Comparison of ENCODE assay signal across 8 cellular contexts in genomic region chr1:77779529-77780281, GRCh38. TPM values are rescaled to one million over a fixed set of nuclear protein-coding genes. Genes with fewer than 3 reads are reported as not detected.
DNase-seq lines count a peak whose midpoint lies in the region; ATAC-seq and TF ChIP-seq lines count a peak whose summit lies in the region.

Gene MIGA1 (plus strand): TSS chr1:77779649. CDS start chr1:77783253, 3,604 bp downstream.

- TF ChIP-seq EP300 in ovary (IDR thresholded peaks at IDR 0.05) = no peak

- no peaks in the 10 kb centered on the region for H3K27me3 Mint-ChIP-seq in activated naive CD8-positive, alpha-beta T cell treated with anti-CD3 and anti-CD28 coated beads for 36 hours

- peak; percentile 96 for ATAC-seq in HG02678 (IDR thresholded peaks at IDR 0.05; ENCODE audit: unreplicated experiment)
- peak; percentile 99 for ATAC-seq in Right ventricle myocardium inferior

- peak; percentile 86 for DNase-seq in GM12864 (ENCODE audit: low read depth)
- peak; percentile 97 for DNase-seq in NCI-H1105 treated with DMSO at 0.1 percent for 48 hours (lab: John Stamatoyannopoulos, UW)
- peak; percentile 88 for DNase-seq in SKM-1 treated with dmso at 0.1 percent for 144 hours (lab: John Stamatoyannopoulos, UW; ENCODE audit: unreplicated experiment)
- DNase-seq in activated naive CD8-positive, alpha-beta T cell treated with anti-CD3 and anti-CD28 coated beads for 36 hours = peak; percentile 82
- peak; percentile 90 for DNase-seq in Right ventricle myocardium inferior (ENCODE audit: missing footprints)
- peak; percentile 84 to 91 (median 87) for DNase-seq in ovary

- TF ChIP-seq CTCF in GM12864 (IDR thresholded peaks at IDR 0.05; ENCODE audit: low read depth, low read length, missing control alignments) = no peak
- TF ChIP-seq CTCF in ovary (IDR thresholded peaks at IDR 0.05) = no peak

- H3K4me1 ChIP-seq in ovary (ENCODE audit: insufficient read depth) = no peaks in the 10 kb centered on the region
- no peaks in the 10 kb centered on the region for H3K4me1 ChIP-seq in thymus (ENCODE audit: control insufficient read depth, insufficient read depth, low read length)

- H3K27me3 ChIP-seq in ovary (no peaks in the 10 kb centered on the region), thymus (ENCODE audit: control insufficient read depth, insufficient read depth) (no peaks in the 10 kb centered on the region)

- peaks cover 4% of the 10 kb centered on the region for H3K9me3 Mint-ChIP-seq in activated naive CD8-positive, alpha-beta T cell treated with anti-CD3 and anti-CD28 coated beads for 36 hours

- peak within 1 kb of the TSS; percentile 86 for H3K27ac Mint-ChIP-seq in activated naive CD8-positive, alpha-beta T cell treated with anti-CD3 and anti-CD28 coated beads for 36 hours

- H3K36me3 Mint-ChIP-seq in activated naive CD8-positive, alpha-beta T cell treated with anti-CD3 and anti-CD28 coated beads for 36 hours = peaks cover 17% of the 10 kb centered on the region

- intact Hi-C loops in Right ventricle myocardium inferior (cut with DNase I) = loop anchor here (1.0 kb wide), 1 partner anchor 20 kb away; the partner anchor contains the start of gene USP33
- intact Hi-C loops in ovary (cut with DNase I) = no loop called here

- H3K36me3 ChIP-seq in ovary = no peaks in the 10 kb centered on the region
- H3K36me3 ChIP-seq in thymus (ENCODE audit: control insufficient read depth, insufficient read depth) = peaks cover 3% of the 10 kb centered on the region

- WGBS in ovary, 3 donors = 0 to 1% (median 0%) methylated on average over 40 of the region's 40 CpGs
- under 1% methylated on average over 40 of the region's 40 CpGs for WGBS in thymus

- no peak for TF ChIP-seq POLR2A in ovary (IDR thresholded peaks at IDR 0.05)

- H3K4me3 ChIP-seq in GM12864 (ENCODE audit: low read depth, low read length) (peak within 1 kb of the TSS; percentile 84), ovary (peak within 1 kb of the TSS; percentile 60), thymus (ENCODE audit: low read length) (peak within 1 kb of the TSS; percentile 80)

- peaks cover 32% of the 10 kb centered on the region for H3K4me1 Mint-ChIP-seq in activated naive CD8-positive, alpha-beta T cell treated with anti-CD3 and anti-CD28 coated beads for 36 hours

- H3K27ac ChIP-seq in ovary = peak within 1 kb of the TSS; percentile 17 to 29
- peak within 1 kb of the TSS; percentile 85 for H3K27ac ChIP-seq in thymus (ENCODE audit: low read depth)

- H3K4me3 Mint-ChIP-seq in activated naive CD8-positive, alpha-beta T cell treated with anti-CD3 and anti-CD28 coated beads for 36 hours = peak within 1 kb of the TSS; percentile 92

- H3K9me3 ChIP-seq in ovary (no peaks in the 10 kb centered on the region), thymus (ENCODE audit: control insufficient read depth) (no peaks in the 10 kb centered on the region)

RNA-seq across cellular contexts. Expression of gene MIGA1, which starts in this region (rescaled TPM):
- total RNA-seq in activated naive CD8-positive, alpha-beta T cell treated with anti-CD3 and anti-CD28 coated beads for 36 hours = 1 to 10 TPM; 6.1 to 7.5 TPM
- total RNA-seq in Right ventricle myocardium inferior (9.9 TPM), ovary (10 to 100 TPM; 11.3 to 24.0 (median 19.0) TPM)
- polyA plus RNA-seq in ovary (1 to 10 TPM; 6.5 to 8.7 TPM), thymus (3.9 TPM)

Comparison
In these comparisons a context has a peak if more than half of its experiments do, and no peak if none do; other contexts are left out.
1. Peak in every context shown above with its lines: DNase-seq, ATAC-seq, H3K4me3 ChIP-seq and H3K27ac ChIP-seq.